In the genomic region with DNA sequence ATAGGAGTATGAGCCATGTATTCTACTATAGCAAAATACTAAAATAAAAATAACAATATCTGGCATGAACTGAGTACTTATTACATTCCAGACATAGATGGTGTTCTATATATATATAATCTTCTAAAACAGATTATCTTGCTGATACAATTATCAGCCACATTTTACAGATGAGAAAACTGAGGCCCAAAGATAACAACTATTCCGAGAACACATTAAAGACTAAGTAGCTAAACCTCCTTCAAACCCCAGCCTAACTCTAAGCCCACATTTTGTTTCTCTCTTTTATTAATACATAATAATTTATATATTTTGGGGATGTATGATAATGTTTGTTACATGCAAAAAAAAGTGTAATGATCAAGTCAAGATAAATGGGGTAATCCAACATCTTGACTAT, we compare ENCODE assay signal across 7 cellular contexts.
"Had no signal": no experiment of that assay in that cellular context is flagged by ENCODE, and none has a peak within 500 bp of the region (broad histone marks: within the 10 kb centered on the region; RNA-seq: fewer than 3 reads in every experiment).

No MANE protein-coding gene starts in this region.

- ATAC-seq: GM12878 had no signal

- FAIRE-seq: GM12878, GM12891, GM12892, GM18507, GM19239 had no signal

- H3K4me3 ChIP-seq: GM12878 had no signal

- DNase-seq: GDM1, GF-D8 had no signal
